Comparison of ENCODE assay signal across 16 cellular contexts in the genomic region with DNA sequence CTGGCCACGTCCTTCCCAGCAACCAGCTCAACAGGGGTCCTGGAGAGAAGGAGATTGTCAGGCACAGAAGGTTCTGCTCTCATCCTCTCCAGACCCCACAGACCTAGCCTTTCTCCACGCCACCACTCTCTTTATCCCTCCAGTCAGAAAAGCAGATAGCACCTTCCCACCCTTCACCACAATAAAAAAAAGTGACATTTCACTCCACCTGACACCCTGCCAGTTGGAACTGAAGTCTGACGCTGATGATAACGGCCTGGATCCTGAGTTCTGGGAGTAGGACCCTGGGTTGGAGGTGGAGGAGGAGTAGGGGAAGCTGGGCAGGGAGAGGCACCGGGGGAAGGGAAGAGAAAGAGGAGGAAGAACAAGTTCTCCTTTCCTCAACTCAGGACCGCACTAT.
"Had no signal": no experiment of that assay in that cellular context is flagged by ENCODE, and none has a peak within 500 bp of the region (broad histone marks: within the 10 kb centered on the region; RNA-seq: fewer than 3 reads in every experiment).

No MANE protein-coding gene starts in this region.

- H3K4me2 ChIP-seq: smooth muscle cell had no signal

- H3K4me1 ChIP-seq: sigmoid colon, suprapubic skin had no signal

- DNase-seq: activated CD4-positive, alpha-beta T cell treated with anti-CD3 and anti-CD28 coated beads for 4 hours; activated CD4-positive, CD25-positive, alpha-beta regulatory T cell; activated naive CD4-positive, alpha-beta T cell treated with Interleukin-2 at 50 U/mL for 16 hours; foreskin fibroblast; kidney glomerular epithelial cell; left ventricle myocardium inferior; naive thymus-derived CD4-positive, alpha-beta T cell; sigmoid colon; stomach had no signal

- ATAC-seq: naive thymus-derived CD4-positive, alpha-beta T cell; stimulated activated memory B cell treated with anti-CD40 and anti-IgM and Interleukin-4, amounts not matched to agents 10 μg/mL and 1 μg/mL and 100 μg/mL, for 72 hours had no signal

- H3K9me3 ChIP-seq: sigmoid colon, tibial nerve had no signal

- H3K27me3 ChIP-seq: tibial nerve had no signal

- FAIRE-seq: bronchial epithelial cell, endometrium, urothelium cell line had no signal

- H3K4me3 ChIP-seq: left ventricle myocardium inferior, sigmoid colon, smooth muscle cell, stomach, suprapubic skin, tibial nerve had no signal

- H3K36me3 ChIP-seq: left ventricle myocardium inferior, sigmoid colon, stomach, suprapubic skin, tibial nerve had no signal

- H3K27ac ChIP-seq: left ventricle myocardium inferior, sigmoid colon, suprapubic skin, tibial nerve had no signal
